13 cellular contexts compared by ENCODE assay signal in genomic region chr10:132685921-132686680, GRCh38.
DNase-seq lines count a peak whose midpoint lies in the region; ATAC-seq and TF ChIP-seq lines count a peak whose summit lies in the region.
"Had no signal": no experiment of that assay in that cellular context is flagged by ENCODE, and none has a peak within 500 bp of the region (broad histone marks: within the 10 kb centered on the region; RNA-seq: fewer than 3 reads in every experiment).

No MANE protein-coding gene starts in this region.

- H4K20me1 ChIP-seq in Loucy (ENCODE audit: insufficient read depth, low read length, poor library complexity, severe bottlenecking): peaks cover 4% of the 10 kb centered on the region

- H3K4me2 ChIP-seq in Loucy (ENCODE audit: low read depth, low read length, poor library complexity, severe bottlenecking): no peak overlapping the region

- in situ Hi-C loops in brain microvascular endothelial cell (cut with HindIII; ENCODE audit: low pct_ligation_motif_present, low sequenced_read_pairs): no loop called here

- TF ChIP-seq CTCF in Loucy (conservative IDR thresholded peaks at IDR 0.05; ENCODE audit: low read length) (no peak), brain microvascular endothelial cell (IDR thresholded peaks at IDR 0.05; ENCODE audit: low read depth, low read length, missing control alignments) (no peak), lower lobe of right lung (IDR thresholded peaks at IDR 0.05) (no peak), suprapubic skin (IDR thresholded peaks at IDR 0.05) (no peak)

- DNase-seq in brain microvascular endothelial cell (no peak), lower lobe of right lung (peak; percentile 34), suprapubic skin (ENCODE audit: low spot score in 2 of 2) (peak; percentile 35 to 62), AG08395 (ENCODE audit: low spot score) (no peak), NCI-H2196 (lab: John Stamatoyannopoulos, UW; ENCODE audit: unreplicated experiment) (no peak)
- no peak for DNase-seq in stimulated activated CD4-positive, alpha-beta T cell treated with anti-CD3 and anti-CD28 coated beads, Interleukin-4, amount 100 ng/mL, for 4 hours
- DNase-seq: activated CD4-positive, CD25-positive, alpha-beta regulatory T cell; amniotic stem cell; EL; NCI-H1092; stimulated activated CD4-positive, alpha-beta T cell treated with anti-CD3 and anti-CD28 coated beads, Interleukin-2, amount 100 ng/mL, for 24 hours had no signal

- H3K36me3 ChIP-seq in Loucy (ENCODE audit: insufficient read depth, low read length): peaks cover 11% of the 10 kb centered on the region; the same call in 1 of the 2 replicates
- peaks cover 2% of the 10 kb centered on the region for H3K36me3 ChIP-seq in brain microvascular endothelial cell (replicated peaks)
- H3K36me3 ChIP-seq in lower lobe of right lung: peaks cover 6% of the 10 kb centered on the region
- peaks cover 10% of the 10 kb centered on the region for H3K36me3 ChIP-seq in suprapubic skin
- H3K36me3 ChIP-seq: uterus had no signal

- H3K27ac ChIP-seq in brain microvascular endothelial cell (peak overlapping the region; percentile 86), lower lobe of right lung (no peak overlapping the region), suprapubic skin (no peak overlapping the region)
- H3K27ac ChIP-seq: uterus had no signal

- H3K9ac ChIP-seq in Loucy (ENCODE audit: low read depth, low read length, poor library complexity, severe bottlenecking): peak overlapping the region; percentile 2

- WGBS in suprapubic skin: 95% methylated on average over 15 of the region's 25 CpGs

- no peak for TF ChIP-seq POLR2A in suprapubic skin (IDR thresholded peaks at IDR 0.05)

- peaks cover 8% of the 10 kb centered on the region; the same call in 1 of the 2 replicates for H3K79me2 ChIP-seq in Loucy (ENCODE audit: insufficient read depth, low read length)

- H3K4me3 ChIP-seq in Loucy (ENCODE audit: low read length, poor library complexity, severe bottlenecking): no peak overlapping the region
- no peak overlapping the region for H3K4me3 ChIP-seq in brain microvascular endothelial cell (ENCODE audit: low read depth, low read length)
- H3K4me3 ChIP-seq in lower lobe of right lung: no peak overlapping the region
- no peak overlapping the region for H3K4me3 ChIP-seq in suprapubic skin
- H3K4me3 ChIP-seq: uterus had no signal

- H3K27me3 ChIP-seq in Loucy (ENCODE audit: insufficient read depth, low read length, poor library complexity, severe bottlenecking) (no peaks in the 10 kb centered on the region), brain microvascular endothelial cell (replicated peaks) (no peaks in the 10 kb centered on the region), lower lobe of right lung (ENCODE audit: low read depth) (no peaks in the 10 kb centered on the region), suprapubic skin (no peaks in the 10 kb centered on the region)
- H3K27me3 ChIP-seq: uterus had no signal

- peaks cover 21% of the 10 kb centered on the region for H3K4me1 ChIP-seq in Loucy (ENCODE audit: insufficient read depth, low read length, poor library complexity, severe bottlenecking)
- peaks cover 22% of the 10 kb centered on the region for H3K4me1 ChIP-seq in lower lobe of right lung
- H3K4me1 ChIP-seq in suprapubic skin: no peaks in the 10 kb centered on the region
- H3K4me1 ChIP-seq: uterus had no signal

- H2AFZ ChIP-seq in Loucy (ENCODE audit: low read length): no peak overlapping the region

- H3K9me3 ChIP-seq in Loucy (ENCODE audit: insufficient read depth, low read depth, low read length) (no peaks in the 10 kb centered on the region), lower lobe of right lung (no peaks in the 10 kb centered on the region), suprapubic skin (no peaks in the 10 kb centered on the region)
- H3K9me3 ChIP-seq: uterus had no signal

- intact Hi-C loops in lower lobe of right lung (cut with DNase I): no loop called here

- ATAC-seq in lower lobe of right lung: no peak

- no peaks in the 10 kb centered on the region for H3K9me2 ChIP-seq in Loucy (replicated peaks; ENCODE audit: low read depth, low read length)

- no peaks in the 10 kb centered on the region for H3F3A ChIP-seq in Loucy (ENCODE audit: low read depth)

- no peak for TF ChIP-seq EP300 in suprapubic skin (IDR thresholded peaks at IDR 0.05)

Comparison
In these comparisons a context has a peak if more than half of its experiments do, and no peak if none do; other contexts are left out.
1. DNase-seq: peak in lower lobe of right lung (single experiment) and suprapubic skin (2 of 2); none in brain microvascular endothelial cell (single experiment), AG08395 (single experiment), NCI-H2196 (single experiment) and stimulated activated CD4-positive, alpha-beta T cell treated with anti-CD3 and anti-CD28 coated beads, Interleukin-4, amount 100 ng/mL, for 4 hours (0 of 2).